In genomic region chr1:179365342-179366092, GRCh38 we compare ENCODE assay signal across 8 cellular contexts. TPM values are rescaled to one million over a fixed set of nuclear protein-coding genes. Genes with fewer than 3 reads are reported as not detected.
DNase-seq lines count a peak whose midpoint lies in the region; TF ChIP-seq lines count a peak whose summit lies in the region.

A gene with protein sequence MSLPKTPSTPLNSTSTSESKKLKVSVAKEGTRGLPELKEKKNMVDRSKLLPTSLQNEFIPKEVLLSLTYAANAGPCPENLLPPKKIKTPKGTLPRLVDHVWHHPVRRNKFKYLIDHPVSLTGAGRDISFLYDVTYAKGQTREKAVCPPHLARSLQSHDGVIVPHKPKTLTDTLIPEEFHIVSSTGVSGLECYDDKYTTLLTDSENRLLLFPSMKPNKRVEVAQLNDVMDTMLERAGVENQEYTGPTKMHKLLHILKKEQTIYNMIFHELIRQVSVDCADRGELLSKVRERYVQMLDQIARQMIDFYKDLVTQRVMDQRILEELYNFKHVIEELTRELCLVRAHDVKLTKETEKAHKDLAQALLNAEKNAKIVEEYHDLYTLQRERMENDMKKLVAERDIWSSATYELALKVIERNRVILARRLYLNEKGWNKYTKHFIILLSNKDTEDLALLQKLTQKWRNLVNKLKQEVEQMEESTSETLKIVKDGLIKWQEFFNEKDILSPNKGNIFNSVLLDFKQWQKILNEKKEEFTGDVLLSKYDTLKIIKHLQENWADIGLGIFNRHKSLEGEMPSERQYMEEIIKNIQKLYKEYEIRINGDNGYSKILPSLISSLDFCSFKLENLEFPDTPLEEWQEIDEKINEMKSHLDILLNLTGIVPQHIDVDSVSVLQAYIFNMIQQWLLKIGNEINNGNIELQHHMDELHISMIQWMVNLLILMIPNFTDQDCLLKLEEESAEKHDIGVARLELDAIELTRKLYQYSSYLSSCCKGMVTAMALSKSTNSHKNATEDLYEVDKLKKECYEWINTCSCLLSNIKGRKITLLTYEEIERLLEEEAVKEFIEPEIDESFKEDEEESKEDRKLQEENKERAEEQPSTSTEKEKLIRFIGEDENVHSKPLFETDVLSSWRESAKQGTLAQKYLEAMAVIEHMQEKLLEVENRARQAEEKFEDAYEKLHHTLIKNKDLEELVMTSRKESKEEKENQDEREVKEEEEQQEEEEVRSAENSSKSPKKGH (plus strand): TSS chr1:179365971. CDS start chr1:179366510, 539 bp downstream.

- H3K9ac ChIP-seq in SK-N-MC (ENCODE audit: insufficient read length), result peak within 1 kb of the TSS; percentile 80

- H3K27me3 ChIP-seq in GM06990 (replicated peaks; ENCODE audit: control insufficient read depth, insufficient read depth, low read length), result no peaks in the 10 kb centered on the region
- no peaks in the 10 kb centered on the region for H3K27me3 ChIP-seq in thymus (ENCODE audit: control insufficient read depth, insufficient read depth)

- H3K4me1 Mint-ChIP-seq in HFFc6 (ENCODE audit: low read depth) (peaks cover 11% of the 10 kb centered on the region), glutamatergic neuron (ENCODE audit: low read depth, unreplicated experiment) (peaks cover 3% of the 10 kb centered on the region), osteocyte (ENCODE audit: unreplicated experiment) (peaks cover 9% of the 10 kb centered on the region)
- H3K4me1 Mint-ChIP-seq in activated naive CD4-positive, alpha-beta T cell treated with anti-CD3 and anti-CD28 coated beads, Interleukin-2, amount 50 U/mL, for 24 hours, result peaks cover 25% of the 10 kb centered on the region

- H3K36me3 Mint-ChIP-seq in HFFc6 (ENCODE audit: low read depth) (no peaks in the 10 kb centered on the region), glutamatergic neuron (ENCODE audit: unreplicated experiment) (no peaks in the 10 kb centered on the region), osteocyte (ENCODE audit: unreplicated experiment) (no peaks in the 10 kb centered on the region)
- H3K36me3 Mint-ChIP-seq in activated naive CD4-positive, alpha-beta T cell treated with anti-CD3 and anti-CD28 coated beads, Interleukin-2, amount 50 U/mL, for 24 hours, result no peaks in the 10 kb centered on the region

- peak; percentile 88 for DNase-seq in GM06990 (ENCODE audit: extremely low read depth, insufficient read length)
- peak; percentile 80 for DNase-seq in HFFc6
- DNase-seq in NAMALWA (ENCODE audit: low spot score), result peak; percentile 97
- peak; percentile 50 for DNase-seq in SK-N-MC (ENCODE audit: low read depth, low spot score)
- DNase-seq in glutamatergic neuron, result peak; percentile 86
- peak; percentile 91 for DNase-seq in osteocyte (ENCODE audit: extremely low spot score, unreplicated experiment)

- H3K27ac Mint-ChIP-seq in HFFc6, result peak within 1 kb of the TSS; percentile 100
- H3K27ac Mint-ChIP-seq in activated naive CD4-positive, alpha-beta T cell treated with anti-CD3 and anti-CD28 coated beads, Interleukin-2, amount 50 U/mL, for 24 hours, result peak within 1 kb of the TSS; percentile 100
- H3K27ac Mint-ChIP-seq in glutamatergic neuron (ENCODE audit: unreplicated experiment), result peak within 1 kb of the TSS; percentile 88
- H3K27ac Mint-ChIP-seq in osteocyte (ENCODE audit: unreplicated experiment), result peak within 1 kb of the TSS; percentile 99

- H3K9me3 Mint-ChIP-seq in HFFc6, result no peaks in the 10 kb centered on the region
- H3K9me3 Mint-ChIP-seq in activated naive CD4-positive, alpha-beta T cell treated with anti-CD3 and anti-CD28 coated beads, Interleukin-2, amount 50 U/mL, for 24 hours, result no peaks in the 10 kb centered on the region
- peaks cover 2% of the 10 kb centered on the region for H3K9me3 Mint-ChIP-seq in glutamatergic neuron (ENCODE audit: unreplicated experiment)
- H3K9me3 Mint-ChIP-seq in osteocyte (ENCODE audit: unreplicated experiment), result no peaks in the 10 kb centered on the region

- H3K4me3 ChIP-seq in GM06990 (replicated peaks; ENCODE audit: low read depth, low read length) (peak within 1 kb of the TSS; percentile 76), SK-N-MC (peak within 1 kb of the TSS; percentile 91), thymus (ENCODE audit: low read length) (peak within 1 kb of the TSS; percentile 62)

- H3K36me3 ChIP-seq in GM06990 (ENCODE audit: control insufficient read depth, insufficient read depth, low read length) (no peaks in the 10 kb centered on the region), SK-N-MC (ENCODE audit: insufficient read depth, low read length) (no peaks in the 10 kb centered on the region), thymus (ENCODE audit: control insufficient read depth, insufficient read depth) (no peaks in the 10 kb centered on the region)

- H3K4me3 Mint-ChIP-seq in HFFc6 (peak within 1 kb of the TSS; percentile 96), glutamatergic neuron (ENCODE audit: unreplicated experiment) (peak within 1 kb of the TSS; percentile 86), osteocyte (ENCODE audit: unreplicated experiment) (peak within 1 kb of the TSS; percentile 81)
- peak within 1 kb of the TSS; percentile 96 for H3K4me3 Mint-ChIP-seq in activated naive CD4-positive, alpha-beta T cell treated with anti-CD3 and anti-CD28 coated beads, Interleukin-2, amount 50 U/mL, for 24 hours

- H3K9me3 ChIP-seq in SK-N-MC (ENCODE audit: low read depth, low read length), result no peaks in the 10 kb centered on the region
- H3K9me3 ChIP-seq in thymus (ENCODE audit: control insufficient read depth), result no peaks in the 10 kb centered on the region

- WGBS in thymus, result 12% methylated on average over 43 of the region's 43 CpGs

- TF ChIP-seq CTCF in GM06990 (IDR thresholded peaks at IDR 0.05; ENCODE audit: insufficient read depth, low read length, poor library complexity, severe bottlenecking), result peak; percentile 35
- TF ChIP-seq CTCF in HFFc6 (IDR thresholded peaks at IDR 0.05), result peak; percentile 67
- TF ChIP-seq CTCF in glutamatergic neuron (IDR thresholded peaks at IDR 0.05; ENCODE audit: partially characterized antibody, unreplicated experiment), result no peak
- TF ChIP-seq CTCF in osteocyte (IDR thresholded peaks at IDR 0.05), result no peak

- no peaks in the 10 kb centered on the region for H3K27me3 Mint-ChIP-seq in HFFc6 (ENCODE audit: insufficient read depth)
- H3K27me3 Mint-ChIP-seq in activated naive CD4-positive, alpha-beta T cell treated with anti-CD3 and anti-CD28 coated beads, Interleukin-2, amount 50 U/mL, for 24 hours, result no peaks in the 10 kb centered on the region
- H3K27me3 Mint-ChIP-seq in glutamatergic neuron (ENCODE audit: unreplicated experiment), result peaks cover 2% of the 10 kb centered on the region
- H3K27me3 Mint-ChIP-seq in osteocyte (ENCODE audit: unreplicated experiment), result peaks cover 3% of the 10 kb centered on the region

- no peaks in the 10 kb centered on the region for H3K4me1 ChIP-seq in thymus (ENCODE audit: control insufficient read depth, insufficient read depth, low read length)

- peak within 1 kb of the TSS; percentile 76 for H3K27ac ChIP-seq in SK-N-MC
- H3K27ac ChIP-seq in thymus (ENCODE audit: low read depth), result peak within 1 kb of the TSS; percentile 94

RNA-seq across cellular contexts. Expression of the gene that starts here (rescaled TPM):
- under 1 TPM in 1 of 6 experiments, not detected in 5; 0.50 TPM for total RNA-seq in HFFc6 (2021; fragmentation: NEBNext Ultra II Directional; extraction: Animal tissue kit (Norgen Biotek cat#: 25700))
- not detected for total RNA-seq in glutamatergic neuron (ENCODE audit: unreplicated experiment)
- 0.39 and 0.70 TPM in 2 replicates for total RNA-seq in osteocyte
- 1.3 TPM for polyA plus RNA-seq in thymus

Comparison
In these comparisons a context has a peak if more than half of its experiments do, and no peak if none do; other contexts are left out.
1. Peak in every context shown above with its lines: DNase-seq, H3K4me3 ChIP-seq and H3K27ac ChIP-seq.
2. Peak in DNase-seq in HFFc6; RNA of the gene not detected or under 1 TPM.
3. Peak in DNase-seq in glutamatergic neuron; RNA of the gene not detected or under 1 TPM.
4. Peak in DNase-seq in osteocyte; RNA of the gene not detected or under 1 TPM.
5. CTCF ChIP-seq: peak in GM06990 (single experiment) and HFFc6 (single experiment); none in glutamatergic neuron (single experiment) and osteocyte (single experiment).